Comparison of ENCODE assay signal across 17 cellular contexts in genomic region chr11:75163917-75164316, GRCh38. TPM values are rescaled to one million over a fixed set of nuclear protein-coding genes. Genes with fewer than 3 reads are reported as not detected.
"Had no signal": no experiment of that assay in that cellular context is flagged by ENCODE, and none has a peak within 500 bp of the region (broad histone marks: within the 10 kb centered on the region; RNA-seq: fewer than 3 reads in every experiment).

No MANE protein-coding gene starts in this region.

- H3K36me3 ChIP-seq: esophagus squamous epithelium had no signal

- H3K4me3 ChIP-seq: body of pancreas, esophagus squamous epithelium, suprapubic skin had no signal

- H2AFZ ChIP-seq: parathyroid adenoma had no signal

- H3K27ac ChIP-seq: body of pancreas, esophagus squamous epithelium, parathyroid adenoma, suprapubic skin had no signal

- H3K79me2 ChIP-seq: parathyroid adenoma had no signal

- H3K4me3 Mint-ChIP-seq: activated CD4-positive, alpha-beta T cell treated with anti-CD3 and anti-CD28 coated beads, Interleukin-2, amount 10 ng/mL, durations not matched to agents 7 days and 5 days; activated naive CD4-positive, alpha-beta T cell treated with anti-CD3 and anti-CD28 coated beads, Interleukin-2, amount 50 U/mL, for 24 hours; central memory CD8-positive, alpha-beta T cell had no signal

- H3K9me3 ChIP-seq: body of pancreas, esophagus squamous epithelium, suprapubic skin had no signal

- H3K4me1 ChIP-seq: parathyroid adenoma had no signal

- H3K27me3 ChIP-seq: body of pancreas, esophagus squamous epithelium, suprapubic skin had no signal

- DNase-seq: activated CD4-positive, alpha-beta T cell treated with anti-CD3 and anti-CD28 coated beads, Interleukin-2, amount 10 ng/mL, durations not matched to agents 7 days and 5 days; activated CD4-positive, CD25-positive, alpha-beta regulatory T cell; activated CD8-positive, alpha-beta memory T cell treated with anti-CD3 and anti-CD28 coated beads for 24 hours; activated T-cell treated with anti-CD3 and anti-CD28 coated beads for 4 hours; body of pancreas; esophagus squamous epithelium; foreskin fibroblast; glutamatergic neuron; mesenchymal stem cell; stimulated activated CD4-positive, alpha-beta T cell treated with anti-CD3 and anti-CD28 coated beads, Interleukin-2, amount 100 ng/mL, for 24 hours; stimulated activated naive CD8-positive, alpha-beta T cell treated with anti-CD3 and anti-CD28 coated beads, Interleukin-15, Interleukin-2, amounts not matched to agents 100 U/mL and 50 U/mL, for 24 hours; T-helper 2 cell had no signal

- H3K27me3 Mint-ChIP-seq: activated naive CD4-positive, alpha-beta T cell treated with anti-CD3 and anti-CD28 coated beads, Interleukin-2, amount 50 U/mL, for 24 hours had no signal

- H3K9me3 Mint-ChIP-seq: activated T-helper 2 cell treated with anti-CD3 and anti-CD28 coated beads, Interferon-gamma antibody, Interleukin-2, Interleukin-4, amounts not matched to agents 10 μg/mL and 5 μg/mL and 100 μg/mL, durations not matched to agents 14 hours and 24 hours and 36 hours; central memory CD8-positive, alpha-beta T cell had no signal

- ATAC-seq: body of pancreas; stimulated activated naive CD8-positive, alpha-beta T cell treated with anti-CD3 and anti-CD28 coated beads, Interleukin-15, Interleukin-2, amounts not matched to agents 100 U/mL and 50 U/mL, for 24 hours had no signal

- H3K4me1 Mint-ChIP-seq: activated naive CD4-positive, alpha-beta T cell treated with anti-CD3 and anti-CD28 coated beads, Interleukin-2, amount 50 U/mL, for 24 hours had no signal

- H3K27ac Mint-ChIP-seq: activated CD4-positive, alpha-beta T cell treated with anti-CD3 and anti-CD28 coated beads, Interleukin-2, amount 10 ng/mL, durations not matched to agents 7 days and 5 days; activated naive CD4-positive, alpha-beta T cell treated with anti-CD3 and anti-CD28 coated beads, Interleukin-2, amount 50 U/mL, for 24 hours; activated T-helper 2 cell treated with anti-CD3 and anti-CD28 coated beads, Interferon-gamma antibody, Interleukin-2, Interleukin-4, amounts not matched to agents 10 μg/mL and 5 μg/mL and 100 μg/mL, durations not matched to agents 14 hours and 24 hours and 36 hours had no signal

RNA-seq across cellular contexts. Expression of gene SLCO2B1, which starts 13.0 kb away (rescaled TPM):
- total RNA-seq: activated T-helper 2 cell treated with anti-CD3 and anti-CD28 coated beads, Interferon-gamma antibody, Interleukin-2, Interleukin-4, amounts not matched to agents 10 μg/mL and 5 μg/mL and 100 μg/mL, durations not matched to agents 14 hours and 24 hours and 36 hours had no signal
